18 cellular contexts compared by ENCODE assay signal in genomic region chr14:65604946-65605345, GRCh38.
DNase-seq lines count a peak whose midpoint lies in the region; ATAC-seq, FAIRE-seq and TF ChIP-seq lines count a peak whose summit lies in the region.
"Had no signal": no experiment of that assay in that cellular context is flagged by ENCODE, and none has a peak within 500 bp of the region (broad histone marks: within the 10 kb centered on the region; RNA-seq: fewer than 3 reads in every experiment).

No MANE protein-coding gene starts in this region.

- H3K36me3 Mint-ChIP-seq in astrocyte (ENCODE audit: low read depth, unreplicated experiment) = no peaks in the 10 kb centered on the region
- H3K36me3 Mint-ChIP-seq in memory B cell = peaks cover 2% of the 10 kb centered on the region

- H3K9ac ChIP-seq in astrocyte (ENCODE audit: low read length) = no peak overlapping the region
- H3K9ac ChIP-seq: parathyroid adenoma had no signal

- peaks cover 10% of the 10 kb centered on the region for H4K20me1 ChIP-seq in astrocyte (ENCODE audit: insufficient read depth, low read length)

- H3K9me3 ChIP-seq in astrocyte (ENCODE audit: insufficient read depth, low read depth, low read length) = no peaks in the 10 kb centered on the region
- H3K9me3 ChIP-seq: Caco-2 had no signal

- H3K4me3 ChIP-seq in astrocyte (ENCODE audit: insufficient read depth, low read depth, low read length) = no peak overlapping the region

- FAIRE-seq in D721Med (lab: Jason Lieb, UNC) (no peak), astrocyte (lab: Jason Lieb, UNC) (no peak)
- FAIRE-seq: TTC549 had no signal

- H3K27ac Mint-ChIP-seq in astrocyte (ENCODE audit: unreplicated experiment) (no peak overlapping the region), memory B cell (peak overlapping the region; percentile 32)
- H3K27ac Mint-ChIP-seq: activated naive CD4-positive, alpha-beta T cell treated with anti-CD3 and anti-CD28 coated beads, Interleukin-2, amount 50 U/mL, for 72 hours had no signal

- no peak overlapping the region for H2AFZ ChIP-seq in astrocyte (ENCODE audit: low read depth, low read length)
- H2AFZ ChIP-seq: parathyroid adenoma had no signal

- H3K79me2 ChIP-seq in astrocyte (ENCODE audit: insufficient read depth, low read length) = peaks cover 35% of the 10 kb centered on the region
- H3K79me2 ChIP-seq: parathyroid adenoma had no signal

- H3K9me3 Mint-ChIP-seq in astrocyte (ENCODE audit: unreplicated experiment) (no peaks in the 10 kb centered on the region), memory B cell (no peaks in the 10 kb centered on the region)
- H3K9me3 Mint-ChIP-seq: activated naive CD4-positive, alpha-beta T cell treated with anti-CD3 and anti-CD28 coated beads, Interleukin-2, amount 50 U/mL, for 72 hours had no signal

- no peaks in the 10 kb centered on the region for H3K4me1 ChIP-seq in astrocyte (ENCODE audit: insufficient read depth, low read length)
- H3K4me1 ChIP-seq: Caco-2, parathyroid adenoma had no signal

- no peak overlapping the region for H3K27ac ChIP-seq in astrocyte (ENCODE audit: low read depth, low read length)
- H3K27ac ChIP-seq: parathyroid adenoma had no signal

- H3K4me2 ChIP-seq in astrocyte (ENCODE audit: low read length) = no peak overlapping the region

- DNase-seq in D721Med (ENCODE audit: insufficient read length, low spot score) (no peak), astrocyte (ENCODE audit: low read depth) (no peak), memory B cell (ENCODE audit: low spot score in 2 of 2) (no peak), COR-L47 (lab: John Stamatoyannopoulos, UW) (no peak), NOMO-1 treated with dmso at 0.1 percent for 144 hours (lab: John Stamatoyannopoulos, UW; ENCODE audit: unreplicated experiment) (no peak)
- DNase-seq: activated CD8-positive, alpha-beta memory T cell treated with anti-CD3 and anti-CD28 coated beads, Interleukin-2, amount 50 U/mL, for 4 hours; Caco-2; GOT3; NCI-H1105; NCI-H510A; SHP77 had no signal

- no peaks in the 10 kb centered on the region for H3K36me3 ChIP-seq in astrocyte (ENCODE audit: insufficient read depth, low read length)

- H3K4me3 Mint-ChIP-seq in astrocyte (ENCODE audit: unreplicated experiment) (no peak overlapping the region), memory B cell (no peak overlapping the region)

- no peaks in the 10 kb centered on the region for H3K27me3 ChIP-seq in astrocyte (ENCODE audit: insufficient read depth, low read length)

- ATAC-seq in memory B cell (ENCODE audit: low read depth) (peak; percentile 47), GM21526 (IDR thresholded peaks at IDR 0.05; ENCODE audit: low FRiP score, unreplicated experiment) (no peak), GM19328 (IDR thresholded peaks at IDR 0.05; ENCODE audit: unreplicated experiment) (no peak)
- ATAC-seq: activated naive CD4-positive, alpha-beta T cell treated with anti-CD3 and anti-CD28 coated beads, Interleukin-2, amount 50 U/mL, for 72 hours; esophagus mucosa had no signal

- H3K4me1 Mint-ChIP-seq in astrocyte (ENCODE audit: low read depth, unreplicated experiment) (peaks cover 4% of the 10 kb centered on the region), memory B cell (peaks cover 6% of the 10 kb centered on the region)

- H3K27me3 Mint-ChIP-seq in astrocyte (ENCODE audit: low read depth, unreplicated experiment) (no peaks in the 10 kb centered on the region), memory B cell (no peaks in the 10 kb centered on the region)

- TF ChIP-seq CTCF in D721Med (IDR thresholded peaks at IDR 0.05; ENCODE audit: insufficient read depth, missing control alignments) = peak; percentile 17
- TF ChIP-seq CTCF in LNCAP (IDR thresholded peaks at IDR 0.05) = peak; percentile 35; the same call in 1 of the 2 replicates
- peak; percentile 6 for TF ChIP-seq CTCF in astrocyte (IDR thresholded peaks at IDR 0.05; ENCODE audit: insufficient read depth, low read depth, low read length)
